In the genomic region with DNA sequence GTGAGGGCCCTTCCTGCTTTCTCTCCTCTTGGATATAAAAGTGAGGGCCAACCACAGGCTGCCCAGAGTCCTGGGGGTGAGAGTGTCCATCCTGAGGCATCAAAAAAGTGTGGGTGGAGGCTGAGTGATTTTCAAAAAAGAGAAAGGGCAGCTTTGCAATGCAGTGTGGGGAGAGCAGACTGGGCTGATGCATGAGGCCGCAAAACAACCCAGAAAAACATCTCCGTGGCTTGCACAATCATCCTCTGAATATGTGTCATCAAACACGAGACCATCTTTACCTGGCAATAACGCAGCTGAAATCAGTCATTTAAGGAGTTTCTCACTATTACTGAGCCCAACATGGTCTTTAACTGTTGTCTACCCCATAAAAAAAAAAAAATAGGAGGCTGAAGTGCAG, we compare ENCODE assay signal across 9 cellular contexts.
DNase-seq lines count a peak whose midpoint lies in the region; ATAC-seq and TF ChIP-seq lines count a peak whose summit lies in the region.
"Had no signal": no experiment of that assay in that cellular context is flagged by ENCODE, and none has a peak within 500 bp of the region (broad histone marks: within the 10 kb centered on the region; RNA-seq: fewer than 3 reads in every experiment).

No MANE protein-coding gene starts in this region.

- POLR2A ChIA-PET in RWPE1 (lab: Yijun Ruan, JAX; ENCODE audit: low non-redundant PET): no interaction called here

- H3K36me3 ChIP-seq in GM23248 (ENCODE audit: low read depth) (no peaks in the 10 kb centered on the region), mesendoderm (ENCODE audit: control insufficient read depth, insufficient read depth, low read length) (no peaks in the 10 kb centered on the region)
- H3K36me3 ChIP-seq: cardiac muscle cell had no signal

- H4K8ac ChIP-seq in mesendoderm (ENCODE audit: low read depth, low read length): no peak overlapping the region

- no peak overlapping the region for H3K4me2 ChIP-seq in GM23248 (ENCODE audit: unreplicated experiment)
- no peak overlapping the region for H3K4me2 ChIP-seq in mesendoderm (ENCODE audit: low read length)

- H3K4ac ChIP-seq in mesendoderm (ENCODE audit: low read depth, low read length): no peak overlapping the region

- H3K27me3 ChIP-seq in GM23248 (replicated peaks; ENCODE audit: insufficient read depth): no peaks in the 10 kb centered on the region
- no peaks in the 10 kb centered on the region for H3K27me3 ChIP-seq in mesendoderm (ENCODE audit: insufficient read depth, low read length, poor library complexity)
- H3K27me3 ChIP-seq: cardiac muscle cell had no signal

- H3K23ac ChIP-seq in mesendoderm (ENCODE audit: low read length): no peak overlapping the region

- 6 to 7% methylated on average over 4 of the region's 4 CpGs for WGBS in GM23248 (ENCODE audit: low coverage in 1 of 2, low lambda C conversion rate in 2 of 2, missing lambda C conversion rate in 2 of 2), 2 experiments
- WGBS in mesendoderm (ENCODE audit: extremely low coverage, insufficient coverage, low lambda C conversion rate): no CpG with 5 or more reads among the region's 4 CpGs

- intact Hi-C loops in posterior cingulate gyrus (cut with DNase I): no loop called here

- H3K9ac ChIP-seq in GM23248: no peak overlapping the region
- no peak overlapping the region for H3K9ac ChIP-seq in mesendoderm (ENCODE audit: low read length)

- no peaks in the 10 kb centered on the region for H3K9me3 ChIP-seq in GM23248 (ENCODE audit: low read depth)

- H4K20me1 ChIP-seq in GM23248 (ENCODE audit: insufficient read depth): no peaks in the 10 kb centered on the region

- H3K4me3 ChIP-seq in GM23248: no peak overlapping the region
- no peak overlapping the region for H3K4me3 ChIP-seq in mesendoderm (ENCODE audit: low read length)
- H3K4me3 ChIP-seq: cardiac muscle cell had no signal

- DNase-seq in GM23248: peak; percentile 83
- peak; percentile 39 to 53 for DNase-seq in NOMO-1 (lab: John Stamatoyannopoulos, UW; ENCODE audit: unreplicated experiment in 2 of 2)
- peak; percentile 13 for DNase-seq in mucosa of gallbladder (ENCODE audit: low spot score)
- DNase-seq in mesendoderm: no peak
- no peak for DNase-seq in DMS53 treated with DMSO at 0.1 percent for 48 hours (lab: John Stamatoyannopoulos, UW; ENCODE audit: unreplicated experiment)
- DNase-seq in RWPE1 (ENCODE audit: low spot score): no peak
- DNase-seq in posterior cingulate gyrus: no peak

- no peaks in the 10 kb centered on the region for H3K9me2 ChIP-seq in GM23248 (ENCODE audit: insufficient read depth)

- H3K79me1 ChIP-seq in mesendoderm (ENCODE audit: low read length): no peaks in the 10 kb centered on the region

- TF ChIP-seq CTCF in RWPE1 (conservative IDR thresholded peaks at IDR 0.05; ENCODE audit: low read depth): no peak

- peaks cover 8% of the 10 kb centered on the region for H3K4me1 ChIP-seq in GM23248 (ENCODE audit: insufficient read depth)
- H3K4me1 ChIP-seq in mesendoderm (ENCODE audit: control insufficient read depth, low read depth, low read length): no peaks in the 10 kb centered on the region

- peak overlapping the region; percentile 30 for H3K27ac ChIP-seq in GM23248
- H3K27ac ChIP-seq in mesendoderm (ENCODE audit: low read depth, low read length): no peak overlapping the region
- H3K27ac ChIP-seq in RWPE1: no peak overlapping the region
- H3K27ac ChIP-seq: cardiac muscle cell had no signal

- H3K18ac ChIP-seq in mesendoderm (ENCODE audit: low read length): no peak overlapping the region

- peak overlapping the region; percentile 30; the same call in 1 of the 2 replicates for H2AFZ ChIP-seq in GM23248

- CTCF ChIA-PET in RWPE1 (lab: Yijun Ruan, JAX): no interaction called here

- H2BK5ac ChIP-seq in mesendoderm (ENCODE audit: low read length): no peak overlapping the region

- H2AK5ac ChIP-seq in mesendoderm (ENCODE audit: low read length): no peak overlapping the region

- H3K79me2 ChIP-seq in GM23248 (ENCODE audit: insufficient read depth): no peaks in the 10 kb centered on the region
- H3K79me2 ChIP-seq in mesendoderm (ENCODE audit: control insufficient read depth, insufficient read depth, low read length): no peaks in the 10 kb centered on the region

- H3F3A ChIP-seq in GM23248 (ENCODE audit: insufficient read depth): no peaks in the 10 kb centered on the region

- no peak overlapping the region for H3K56ac ChIP-seq in mesendoderm (ENCODE audit: low read length)

- H2BK120ac ChIP-seq in mesendoderm (ENCODE audit: low read depth, low read length): no peak overlapping the region

- in situ Hi-C loops in GM23248 (cut with MboI): no loop called here

- no peak overlapping the region for H4K5ac ChIP-seq in mesendoderm (ENCODE audit: low read length)

- no peak overlapping the region for H2BK15ac ChIP-seq in mesendoderm (replicated peaks; ENCODE audit: low read depth)

- peak; percentile 66 for ATAC-seq in GM18508 (IDR thresholded peaks at IDR 0.05; ENCODE audit: insufficient read depth, unreplicated experiment)

Comparison
In these comparisons a context has a peak if more than half of its experiments do, and no peak if none do; other contexts are left out.
1. DNase-seq: peak in GM23248 (single experiment), NOMO-1 (2 of 2) and mucosa of gallbladder (single experiment); none in mesendoderm (single experiment), DMS53 treated with DMSO at 0.1 percent for 48 hours (single experiment), RWPE1 (single experiment) and posterior cingulate gyrus (0 of 10).